ENCODE assay signal across 13 cellular contexts in genomic region chr4:102546635-102547034, GRCh38. TPM values are rescaled to one million over a fixed set of nuclear protein-coding genes. Genes with fewer than 3 reads are reported as not detected.
DNase-seq lines count a peak whose midpoint lies in the region; ATAC-seq, FAIRE-seq and TF ChIP-seq lines count a peak whose summit lies in the region.
"Had no signal": no experiment of that assay in that cellular context is flagged by ENCODE, and none has a peak within 500 bp of the region (broad histone marks: within the 10 kb centered on the region; RNA-seq: fewer than 3 reads in every experiment).

No MANE protein-coding gene starts in this region.

- H3K4me1 Mint-ChIP-seq in mesothelial cell of epicardium, result no peaks in the 10 kb centered on the region

- no peaks in the 10 kb centered on the region for H4K20me1 ChIP-seq in K562 (replicated peaks; ENCODE audit: control insufficient read depth, insufficient read depth, low read length)

- BruUV-seq in K562 (replicated peaks; lab: Mats Ljungman, UMichigan), result no TSS peak

- TF ChIP-seq RAD21 in K562 (CRISPR knock-in tag; conservative IDR thresholded peaks at IDR 0.05 in 1 of 2, IDR thresholded peaks at IDR 0.05 in 1 of 2), result no peak

- H3K9me3 ChIP-seq in K562 (replicated peaks; ENCODE audit: control insufficient read depth, insufficient read depth, low read depth, low read length), result no peaks in the 10 kb centered on the region
- H3K9me3 ChIP-seq: right atrium auricular region had no signal

- in situ Hi-C loops in K562 (cut with MboI), result no loop called here

- no peak overlapping the region for H3K9ac ChIP-seq in K562 (ENCODE audit: insufficient read depth in 1 of 2, low read depth in 2 of 2, low read length in 2 of 2)

- TF ChIP-seq POLR2A in K562 (conservative IDR thresholded peaks at IDR 0.05), result no peak

- no peaks in the 10 kb centered on the region for H3K79me2 ChIP-seq in K562 (ENCODE audit: control insufficient read depth, insufficient read depth, low read length)

- CTCF ChIA-PET in K562 (lab: Yijun Ruan, JAX; ENCODE audit: low intra/inter-chr PET ratio), result no interaction called here

- no peak overlapping the region for H3K27ac Mint-ChIP-seq in mesothelial cell of epicardium

- H3K27me3 Mint-ChIP-seq in mesothelial cell of epicardium (ENCODE audit: low read depth), result no peaks in the 10 kb centered on the region
- H3K27me3 Mint-ChIP-seq: IgD-negative memory B cell had no signal

- no peaks in the 10 kb centered on the region for H3K9me3 Mint-ChIP-seq in mesothelial cell of epicardium
- H3K9me3 Mint-ChIP-seq: activated T-cell treated with anti-CD3 and anti-CD28 coated beads, Interleukin-2, amount 50 U/mL, for 4 hours; IgD-negative memory B cell had no signal

- no peak overlapping the region for H3K4me2 ChIP-seq in K562 (ENCODE audit: insufficient read depth, low read length)

- H3K4me3 ChIP-seq in GM12865 (ENCODE audit: low read depth, low read length) (no peak overlapping the region), K562 (no peak overlapping the region), H7 (ENCODE audit: insufficient read depth, low read depth, low read length) (no peak overlapping the region)
- H3K4me3 ChIP-seq: right atrium auricular region had no signal

- H2AFZ ChIP-seq in K562 (ENCODE audit: low read depth, low read length), result no peak overlapping the region

- TF ChIP-seq EP300 in K562 (IDR thresholded peaks at IDR 0.05; ENCODE audit: low read length), result no peak

- no peak for FAIRE-seq in K562 (lab: Jason Lieb, UNC)

- ATAC-seq in GM21360 (IDR thresholded peaks at IDR 0.05; ENCODE audit: unreplicated experiment) (peak; percentile 38), HG03108 (IDR thresholded peaks at IDR 0.05; ENCODE audit: unreplicated experiment) (peak; percentile 24), K562 (no peak), GM21528 (IDR thresholded peaks at IDR 0.05; ENCODE audit: low FRiP score, unreplicated experiment) (no peak)

- POLR2A ChIA-PET in K562 (lab: Yijun Ruan, JAX), result interaction anchor here (1.2 kb wide), 1 partner anchor 12 kb away, joined by 3 read pairs; no protein-coding TSS in a partner anchor

- DNase-seq in GM12865 (ENCODE audit: low read depth) (peak; percentile 42), K562 (ENCODE audit: extremely low read depth in 1 of 4, low spot score in 3 of 4) (no peak), mesothelial cell of epicardium (ENCODE audit: low spot score in 2 of 2, unreplicated experiment in 2 of 2) (no peak), H7 (no peak), NCI-H524 treated with DMSO at 0.1 percent for 48 hours (lab: John Stamatoyannopoulos, UW) (no peak)
- DNase-seq: activated T-cell treated with anti-CD3 and anti-CD28 coated beads, Interleukin-2, amount 50 U/mL, for 4 hours; hypothalamus had no signal

- H3K27ac ChIP-seq in K562 (ENCODE audit: extremely low read depth, low read depth, low read length), result no peak overlapping the region
- H3K27ac ChIP-seq: epithelial cell of prostate, right atrium auricular region had no signal

- H3K27me3 ChIP-seq in K562 (ENCODE audit: control insufficient read depth in 2 of 2, insufficient read depth in 2 of 2, low read length in 2 of 2) (no peaks in the 10 kb centered on the region), H7 (ENCODE audit: control insufficient read depth, insufficient read depth, low read length) (no peaks in the 10 kb centered on the region)
- H3K27me3 ChIP-seq: right atrium auricular region had no signal

- TF ChIP-seq CTCF in GM12865 (IDR thresholded peaks at IDR 0.05; ENCODE audit: insufficient read depth, low read depth, low read length, missing control alignments) (no peak), K562 (IDR thresholded peaks at IDR 0.05 in 2 of 3, conservative IDR thresholded peaks at IDR 0.05 in 1 of 3; ENCODE audit: insufficient read depth in 2 of 3, low read depth in 1 of 3, low read length in 3 of 3) (no peak), mesothelial cell of epicardium (IDR thresholded peaks at IDR 0.05; ENCODE audit: unreplicated experiment) (no peak)

- peaks cover 5% of the 10 kb centered on the region for H3K36me3 Mint-ChIP-seq in mesothelial cell of epicardium

- no peaks in the 10 kb centered on the region for H3K4me1 ChIP-seq in K562 (replicated peaks in 1 of 2; ENCODE audit: control insufficient read depth in 2 of 2, insufficient read depth in 2 of 2, low read length in 2 of 2)
- H3K4me1 ChIP-seq: right atrium auricular region had no signal

- no peak overlapping the region for H3K4me3 Mint-ChIP-seq in mesothelial cell of epicardium
- H3K4me3 Mint-ChIP-seq: activated T-cell treated with anti-CD3 and anti-CD28 coated beads, Interleukin-2, amount 50 U/mL, for 4 hours; IgD-negative memory B cell had no signal

- H3K9me1 ChIP-seq in K562 (ENCODE audit: control insufficient read depth, insufficient read depth, low read length), result no peaks in the 10 kb centered on the region

- intact Hi-C loops in K562 (cut with micrococcal nuclease), result no loop called here

- no peaks in the 10 kb centered on the region; the same call in 2 of the 3 replicates for H3K36me3 ChIP-seq in K562 (ENCODE audit: control insufficient read depth, insufficient read depth, low read length)
- H3K36me3 ChIP-seq in H7 (replicated peaks; ENCODE audit: control insufficient read depth, insufficient read depth, low read length), result no peaks in the 10 kb centered on the region
- H3K36me3 ChIP-seq: right atrium auricular region had no signal

TF ChIP-seq in K562, 482 proteins besides CTCF, POLR2A, EP300 and RAD21:
- no peak for TF ChIP-seq TFAP4 (CRISPR knock-in tag; IDR thresholded peaks at IDR 0.05; ENCODE audit: borderline replicate concordance)
- peak; percentile 28; the same call in 1 of the 2 replicates for TF ChIP-seq ZNF316 (IDR thresholded peaks at IDR 0.05)
TF ChIP-seq in K562: peak in this region for 1.

RNA-seq across cellular contexts. Expression of gene NFKB1, which starts 45.5 kb away (rescaled TPM):
- 8.8 and 9.8 TPM in 2 replicates for total RNA-seq in K562 (2011; cell fraction: chromatin; rRNA removed; ENCODE audit: low replicate concordance)
- 3.9 and 4.5 TPM in 2 replicates for total RNA-seq in K562 (2011; cell fraction: nucleolus; rRNA removed)
- total RNA-seq in K562 (2011; cell fraction: nucleoplasm; rRNA removed), result 9.4 and 11.4 TPM in 2 replicates
- total RNA-seq in K562 (2014; rRNA removed), result 7.2 and 9.6 TPM in 2 replicates
- total RNA-seq in K562 (2014; rRNA removed; fragmentation: Illumina TruSeq; extraction: Trizol), result 10.3 and 10.6 TPM in 2 replicates
- 11.5 and 11.8 TPM in 2 replicates for total RNA-seq in K562 (2015; rRNA removed; fragmentation: Illumina TruSeq; extraction: Trizol)
- total RNA-seq in K562 (2021), result 13.8 and 14.5 TPM in 2 replicates
- 5.8 and 10.5 TPM in 2 replicates for polyA plus RNA-seq in K562 (2011; rRNA removed)
- 5.4 and 7.1 TPM in 2 replicates for polyA plus RNA-seq in K562 (2011; cell fraction: cytosol; rRNA removed)
- polyA plus RNA-seq in K562 (2011; cell fraction: nucleus; rRNA removed), result 3.8 and 6.4 TPM in 2 replicates
- 9.7 and 13.3 TPM in 2 replicates for polyA plus RNA-seq in K562 (2012)
- 10.9 and 11.9 TPM in 2 replicates for polyA plus RNA-seq in K562 (2014; fragmentation: Illumina TruSeq; extraction: Trizol)
- polyA plus RNA-seq in K562 (2014; fragmentation: Nextera tagmentation; extraction: Ambion mirVana), result 1 to 10 TPM; 2.4 to 3.2 TPM
- polyA plus RNA-seq in K562 (2014; rRNA removed), result 8.2 and 8.5 TPM in 2 replicates
- polyA minus RNA-seq in K562 (2011; rRNA and poly(A)+ RNA removed), result 13.8 and 15.1 TPM in 2 replicates
- 5.5 and 7.8 TPM in 2 replicates for polyA minus RNA-seq in K562 (2011; cell fraction: cytosol; rRNA and poly(A)+ RNA removed)
- 4.8 and 6.1 TPM in 2 replicates for polyA minus RNA-seq in K562 (2011; cell fraction: nucleus; rRNA and poly(A)+ RNA removed)
- total RNA-seq in mesothelial cell of epicardium, result 25.7 to 30.9 TPM (median 26.7 TPM) in 3 replicates
- 6.8 and 7.2 TPM in 2 replicates for total RNA-seq in H7 (2014; rRNA removed; shearing (Covaris generic))

Comparison
In these comparisons a context has a peak if more than half of its experiments do, and no peak if none do; other contexts are left out.
1. ATAC-seq: peak in GM21360 (single experiment) and HG03108 (single experiment); none in K562 (single experiment) and GM21528 (single experiment).